ENCODE assay signal across 17 cellular contexts in genomic region chrX:153768311-153769157, GRCh38. TPM values are rescaled to one million over a fixed set of nuclear protein-coding genes. Genes with fewer than 3 reads are reported as not detected.
DNase-seq lines count a peak whose midpoint lies in the region; ATAC-seq and TF ChIP-seq lines count a peak whose summit lies in the region.
"Had no signal": no experiment of that assay in that cellular context is flagged by ENCODE, and none has a peak within 500 bp of the region (broad histone marks: within the 10 kb centered on the region; RNA-seq: fewer than 3 reads in every experiment).

No MANE protein-coding gene starts in this region.

- H3K27ac Mint-ChIP-seq in activated CD4-positive, alpha-beta T cell treated with anti-CD3 and anti-CD28 coated beads for 36 hours, result no peak overlapping the region

- CTCF ChIA-PET in activated CD4-positive, alpha-beta T cell treated with anti-CD3 and anti-CD28 coated beads for 36 hours (lab: Charles Lee), result interaction anchor here (1.3 kb wide), 1 partner anchor 156 kb away, joined by 3 read pairs; no protein-coding TSS in a partner anchor

- no peaks in the 10 kb centered on the region for H3K27me3 Mint-ChIP-seq in activated CD4-positive, alpha-beta T cell treated with anti-CD3 and anti-CD28 coated beads for 36 hours
- H3K27me3 Mint-ChIP-seq: naive thymus-derived CD8-positive, alpha-beta T cell had no signal

- TF ChIP-seq CTCF in coronary artery (IDR thresholded peaks at IDR 0.05) (no peak), prostate gland (IDR thresholded peaks at IDR 0.05) (no peak)

- H3K4me3 ChIP-seq in H7 (ENCODE audit: insufficient read depth, low read depth, low read length) (no peak overlapping the region), coronary artery (no peak overlapping the region), prostate gland (no peak overlapping the region)
- H3K4me3 ChIP-seq: A549 had no signal

- peak; percentile 2 for DNase-seq in activated CD4-positive, alpha-beta T cell treated with anti-CD3 and anti-CD28 coated beads for 48 hours
- DNase-seq in activated CD4-positive, alpha-beta T cell treated with anti-CD3 and anti-CD28 coated beads for 36 hours, result no peak
- DNase-seq in H7 (peak; percentile 73), coronary artery (ENCODE audit: low spot score) (peak; percentile 62), sciatic nerve (ENCODE audit: low spot score) (peak; percentile 53), prostate gland (ENCODE audit: low spot score) (no peak)
- DNase-seq: activated naive CD4-positive, alpha-beta T cell treated with Interleukin-2 at 50 U/mL for 16 hours; KG1; naive thymus-derived CD8-positive, alpha-beta T cell; NCI-H1694 treated with DMSO at 0.1 percent for 48 hours; NCI-H524; T-helper 2 cell had no signal

- H3K9me3 ChIP-seq in prostate gland, result no peaks in the 10 kb centered on the region
- H3K9me3 ChIP-seq: A549, Caco-2 had no signal

- H3K27me3 ChIP-seq in H7 (ENCODE audit: control insufficient read depth, insufficient read depth, low read length) (no peaks in the 10 kb centered on the region), prostate gland (replicated peaks; ENCODE audit: insufficient read depth) (no peaks in the 10 kb centered on the region)

- H3K4me1 ChIP-seq in prostate gland (replicated peaks), result no peaks in the 10 kb centered on the region
- H3K4me1 ChIP-seq: Caco-2 had no signal

- no peak overlapping the region for H3K27ac ChIP-seq in coronary artery
- no peak overlapping the region for H3K27ac ChIP-seq in prostate gland
- H3K27ac ChIP-seq: A549, RWPE1 had no signal

- H3K4me1 Mint-ChIP-seq in activated CD4-positive, alpha-beta T cell treated with anti-CD3 and anti-CD28 coated beads for 36 hours, result peaks cover 9% of the 10 kb centered on the region

- intact Hi-C loops in activated CD4-positive, alpha-beta T cell treated with anti-CD3 and anti-CD28 coated beads for 36 hours (cut with DNase I, micrococcal nuclease), result loop anchor here in 1 of 2 experiments (5.0 kb wide), 2 partner anchors 49 to 759 kb away; no protein-coding TSS in a partner anchor
- intact Hi-C loops in sciatic nerve (cut with DNase I) (loop anchor here (5.0 kb wide), 1 partner anchor 184 kb away; no protein-coding TSS in a partner anchor), prostate gland (cut with DNase I) (no loop called here)

- no peaks in the 10 kb centered on the region for H3K9me3 Mint-ChIP-seq in activated CD4-positive, alpha-beta T cell treated with anti-CD3 and anti-CD28 coated beads for 36 hours (ENCODE audit: low read depth)
- H3K9me3 Mint-ChIP-seq: naive thymus-derived CD8-positive, alpha-beta T cell had no signal

- ATAC-seq in activated CD4-positive, alpha-beta T cell treated with anti-CD3 and anti-CD28 coated beads for 36 hours, result no peak
- no peak for ATAC-seq in sciatic nerve
- no peak for ATAC-seq in HG02852 (IDR thresholded peaks at IDR 0.05; ENCODE audit: unreplicated experiment)
- ATAC-seq in GM21381 (IDR thresholded peaks at IDR 0.05; ENCODE audit: unreplicated experiment), result no peak
- ATAC-seq: A549; naive thymus-derived CD8-positive, alpha-beta T cell had no signal

- H3K36me3 Mint-ChIP-seq in activated CD4-positive, alpha-beta T cell treated with anti-CD3 and anti-CD28 coated beads for 36 hours (ENCODE audit: low read depth), result no peaks in the 10 kb centered on the region
- H3K36me3 Mint-ChIP-seq: naive thymus-derived CD8-positive, alpha-beta T cell had no signal

- no peak for TF ChIP-seq POLR2A in prostate gland (IDR thresholded peaks at IDR 0.05)

- H3K36me3 ChIP-seq in H7 (replicated peaks; ENCODE audit: control insufficient read depth, insufficient read depth, low read length) (no peaks in the 10 kb centered on the region), prostate gland (no peaks in the 10 kb centered on the region)

- POLR2A ChIA-PET in activated CD4-positive, alpha-beta T cell treated with anti-CD3 and anti-CD28 coated beads for 36 hours (lab: Charles Lee), result no interaction called here

- no peak overlapping the region for H3K4me3 Mint-ChIP-seq in activated CD4-positive, alpha-beta T cell treated with anti-CD3 and anti-CD28 coated beads for 36 hours

- 79% methylated on average over 10 of the region's 22 CpGs for WGBS in prostate gland

RNA-seq across cellular contexts. Expression of gene PLXNB3, which starts 4.5 kb away (rescaled TPM):
- total RNA-seq in activated CD4-positive, alpha-beta T cell treated with anti-CD3 and anti-CD28 coated beads for 36 hours, result 1 to 10 TPM; 1.6 to 2.4 TPM
- 0.07 TPM in 1 of 2 replicates, not detected in the other for total RNA-seq in H7 (2014; rRNA removed; shearing (Covaris generic))
- total RNA-seq in sciatic nerve, result 73.1 TPM
- 10 to 100 TPM; 20.9 to 52.7 TPM for total RNA-seq in prostate gland

RNA-seq across cellular contexts. Expression of gene SRPK3, which starts 12.3 kb away (rescaled TPM):
- not detected for total RNA-seq in activated CD4-positive, alpha-beta T cell treated with anti-CD3 and anti-CD28 coated beads for 36 hours
- not detected in 2 replicates for total RNA-seq in H7 (2014; rRNA removed; shearing (Covaris generic))
- total RNA-seq in sciatic nerve (1.1 TPM), prostate gland (1 to 10 TPM; 1.4 to 2.7 TPM)
- total RNA-seq: Caco-2; naive thymus-derived CD8-positive, alpha-beta T cell had no signal

RNA-seq across cellular contexts. Expression of gene IDH3G, which starts 25.6 kb away (rescaled TPM):
- 10 to 100 TPM; 48.8 to 62.4 TPM for total RNA-seq in activated CD4-positive, alpha-beta T cell treated with anti-CD3 and anti-CD28 coated beads for 36 hours
- 63.3 and 76.2 TPM in 2 replicates for total RNA-seq in H7 (2014; rRNA removed; shearing (Covaris generic))
- 39.9 TPM for total RNA-seq in sciatic nerve
- 100 to 1,000 TPM; 106 to 122 TPM for total RNA-seq in prostate gland

RNA-seq across cellular contexts. Expression of gene SSR4, which starts 25.9 kb away (rescaled TPM):
- 100 to 1,000 TPM; 124 to 146 TPM for total RNA-seq in activated CD4-positive, alpha-beta T cell treated with anti-CD3 and anti-CD28 coated beads for 36 hours
- 148 and 198 TPM in 2 replicates for total RNA-seq in H7 (2014; rRNA removed; shearing (Covaris generic))
- total RNA-seq in sciatic nerve, result 110 TPM
- 100 to 1,000 TPM; 288 to 623 TPM for total RNA-seq in prostate gland

RNA-seq across cellular contexts. Expression of gene ABCD1, which starts 43.9 kb away (rescaled TPM):
- total RNA-seq in activated CD4-positive, alpha-beta T cell treated with anti-CD3 and anti-CD28 coated beads for 36 hours, result 1 to 10 TPM; 4.5 to 4.8 TPM
- total RNA-seq in H7 (2014; rRNA removed; shearing (Covaris generic)), result 12.2 and 17.1 TPM in 2 replicates
- total RNA-seq in sciatic nerve (10.1 TPM), prostate gland (10 to 100 TPM in 1 of 2 donors, 1 to 10 TPM in 1; 9.7 to 97.8 TPM)

Comparison
In these comparisons a context has a peak if more than half of its experiments do, and no peak if none do; other contexts are left out.
1. DNase-seq: peak in activated CD4-positive, alpha-beta T cell treated with anti-CD3 and anti-CD28 coated beads for 48 hours (single experiment), H7 (single experiment), coronary artery (single experiment) and sciatic nerve (single experiment); none in activated CD4-positive, alpha-beta T cell treated with anti-CD3 and anti-CD28 coated beads for 36 hours (single experiment) and prostate gland (single experiment).
2. RNA of gene PLXNB3, which starts 4.5 kb away (total RNA-seq): 73.1 TPM in sciatic nerve (single experiment) and 20.9 to 52.7 TPM in prostate gland; 1.6 to 2.4 TPM in activated CD4-positive, alpha-beta T cell treated with anti-CD3 and anti-CD28 coated beads for 36 hours and 0.07 TPM in H7; every median in the first group is over 4 times any median in the second.